8 cellular contexts compared by ENCODE assay signal in genomic region chr5:177404641-177405134, GRCh38. TPM values are rescaled to one million over a fixed set of nuclear protein-coding genes. Genes with fewer than 3 reads are reported as not detected.
A peak's percentile ranks its signal among the peaks of the same experiment; 100 is the strongest.
DNase-seq lines count a peak whose midpoint lies in the region; ATAC-seq, FAIRE-seq and TF ChIP-seq lines count a peak whose summit lies in the region.

No MANE protein-coding gene starts in this region.

- H3K79me2 ChIP-seq in Loucy (ENCODE audit: insufficient read depth, low read length) = no peaks in the 10 kb centered on the region

- no peaks in the 10 kb centered on the region for H3K9me3 ChIP-seq in CD8-positive, alpha-beta memory T cell (ENCODE audit: low read length)
- H3K9me3 ChIP-seq in Loucy (ENCODE audit: insufficient read depth, low read depth, low read length) (no peaks in the 10 kb centered on the region), duodenal mucosa (ENCODE audit: control insufficient read depth in 1 of 2, low read length in 2 of 2) (no peaks in the 10 kb centered on the region), neutrophil (no peaks in the 10 kb centered on the region)

- no peaks in the 10 kb centered on the region for H4K20me1 ChIP-seq in Loucy (ENCODE audit: insufficient read depth, low read length, poor library complexity, severe bottlenecking)

- H3K9ac ChIP-seq in Loucy (ENCODE audit: low read depth, low read length, poor library complexity, severe bottlenecking) (peak overlapping the region; percentile 85), duodenal mucosa (ENCODE audit: low read depth in 1 of 2, low read length in 2 of 2) (peak overlapping the region; percentile 69 to 91)

- TF ChIP-seq CTCF in Loucy (conservative IDR thresholded peaks at IDR 0.05; ENCODE audit: low read length) = no peak
- no peak for TF ChIP-seq CTCF in neutrophil (IDR thresholded peaks at IDR 0.05)

- peak overlapping the region; percentile 79 for H3K4me2 ChIP-seq in Loucy (ENCODE audit: low read depth, low read length, poor library complexity, severe bottlenecking)

- peak overlapping the region; percentile 46 to 91 (median 57) for H3K4me3 Mint-ChIP-seq in CD8-positive, alpha-beta memory T cell

- H3K9me2 ChIP-seq in Loucy (replicated peaks; ENCODE audit: low read depth, low read length) = no peaks in the 10 kb centered on the region

- CTCF ChIA-PET in CD8-positive, alpha-beta memory T cell (lab: Charles Lee) = interaction anchor here (0.6 to 12.4 kb wide), 28 partner anchors 11 to 268 kb away, joined by 3 to 307 read pairs (median 16); partner anchors contain the start of genes DBN1, GRK6, LMAN2 and PDLIM7

- FAIRE-seq in GM19239 (lab: Jason Lieb, UNC) = no peak

- peak overlapping the region; percentile 66 for H2AFZ ChIP-seq in Loucy (ENCODE audit: low read length)

- H3K4me1 ChIP-seq in CD8-positive, alpha-beta memory T cell (ENCODE audit: insufficient read depth, low read length) = peaks cover 35% of the 10 kb centered on the region
- H3K4me1 ChIP-seq in Loucy (ENCODE audit: insufficient read depth, low read length, poor library complexity, severe bottlenecking) = peaks cover 21% of the 10 kb centered on the region
- H3K4me1 ChIP-seq in duodenal mucosa (ENCODE audit: control insufficient read depth in 1 of 2, insufficient read depth in 2 of 2, low read length in 2 of 2) = peaks cover 32 to 37% of the 10 kb centered on the region in 2 donors
- peaks cover 53 to 58% of the 10 kb centered on the region in 2 experiments for H3K4me1 ChIP-seq in neutrophil (ENCODE audit: control insufficient read depth in 1 of 2, insufficient read depth in 1 of 2, low read depth in 1 of 2, low read length in 1 of 2)

- no peaks in the 10 kb centered on the region for H3F3A ChIP-seq in Loucy (ENCODE audit: low read depth)

- peaks cover 26 to 46% (median 30%) of the 10 kb centered on the region in 3 donors for H3K4me1 Mint-ChIP-seq in CD8-positive, alpha-beta memory T cell

- H3K27me3 ChIP-seq in CD8-positive, alpha-beta memory T cell (ENCODE audit: insufficient read depth, low read length, poor library complexity, severe bottlenecking) = no peaks in the 10 kb centered on the region
- no peaks in the 10 kb centered on the region for H3K27me3 ChIP-seq in Loucy (ENCODE audit: insufficient read depth, low read length, poor library complexity, severe bottlenecking)
- peaks cover 6 to 12% of the 10 kb centered on the region in 2 donors for H3K27me3 ChIP-seq in duodenal mucosa (ENCODE audit: control insufficient read depth in 1 of 2, insufficient read depth in 2 of 2, low read length in 2 of 2)
- H3K27me3 ChIP-seq in neutrophil = peaks cover 45% of the 10 kb centered on the region

- POLR2A ChIA-PET in CD8-positive, alpha-beta memory T cell (lab: Charles Lee) = interaction anchor here (0.8 to 5.6 kb wide), 11 partner anchors 8 to 93 kb away, joined by 3 to 112 read pairs (median 5); partner anchors contain the start of genes GRK6, PDLIM7 and PRR7

- H3K9me3 Mint-ChIP-seq in CD8-positive, alpha-beta memory T cell = no peaks in the 10 kb centered on the region

- no peaks in the 10 kb centered on the region for H3K36me3 ChIP-seq in CD8-positive, alpha-beta memory T cell (ENCODE audit: insufficient read depth, low read length)
- no peaks in the 10 kb centered on the region for H3K36me3 ChIP-seq in Loucy (ENCODE audit: insufficient read depth, low read length)
- no peaks in the 10 kb centered on the region for H3K36me3 ChIP-seq in duodenal mucosa (ENCODE audit: control insufficient read depth in 1 of 2, insufficient read depth in 2 of 2, low read length in 2 of 2)
- H3K36me3 ChIP-seq in neutrophil = no peaks in the 10 kb centered on the region

- H3K27me3 Mint-ChIP-seq in CD8-positive, alpha-beta memory T cell = peaks cover 0 to 11% of the 10 kb centered on the region in 2 donors

- peak overlapping the region in 6 of 8 donors; percentile 32 to 94 (median 62) for H3K27ac Mint-ChIP-seq in CD8-positive, alpha-beta memory T cell

- no peak for DNase-seq in CD8-positive, alpha-beta memory T cell
- DNase-seq in GM19239 (ENCODE audit: insufficient read length, low spot score) (no peak), foreskin melanocyte (no peak), medulla oblongata (ENCODE audit: extremely low spot score) (no peak)

- no peaks in the 10 kb centered on the region for H3K36me3 Mint-ChIP-seq in CD8-positive, alpha-beta memory T cell

- H3K4me3 ChIP-seq in CD8-positive, alpha-beta memory T cell (ENCODE audit: low read length) = peak overlapping the region; percentile 23
- H3K4me3 ChIP-seq in Loucy (ENCODE audit: low read length, poor library complexity, severe bottlenecking) (peak overlapping the region; percentile 67), duodenal mucosa (ENCODE audit: low read depth in 1 of 2, low read length in 2 of 2) (peak overlapping the region; percentile 53 to 84), neutrophil (ENCODE audit: low read depth in 1 of 2, low read length in 1 of 2) (peak overlapping the region; percentile 52 to 80)

- ATAC-seq in HG03520 (IDR thresholded peaks at IDR 0.05; ENCODE audit: unreplicated experiment) = no peak

- H3K27ac ChIP-seq in CD8-positive, alpha-beta memory T cell (ENCODE audit: low read depth, low read length) = peak overlapping the region; percentile 57
- H3K27ac ChIP-seq in duodenal mucosa (ENCODE audit: low read depth, low read length) (no peak overlapping the region), neutrophil (peak overlapping the region; percentile 93)

RNA-seq across cellular contexts. Expression of gene PFN3, which starts 4.2 kb away (rescaled TPM):
- total RNA-seq in CD8-positive, alpha-beta memory T cell = not detected
- not detected for polyA plus RNA-seq in CD8-positive, alpha-beta memory T cell

RNA-seq across cellular contexts. Expression of gene F12, which starts 4.7 kb away (rescaled TPM):
- total RNA-seq in CD8-positive, alpha-beta memory T cell = 10 to 100 TPM in 1 of 2 experiments, 1 to 10 TPM in 1; 9.2 to 10.3 TPM
- polyA plus RNA-seq in CD8-positive, alpha-beta memory T cell = 1.9 TPM

RNA-seq across cellular contexts. Expression of gene SLC34A1, which starts 20.5 kb away (rescaled TPM):
- total RNA-seq in CD8-positive, alpha-beta memory T cell = under 1 TPM in 1 of 2 experiments, not detected in 1; 0.09 TPM
- 0.17 TPM for polyA plus RNA-seq in CD8-positive, alpha-beta memory T cell

RNA-seq across cellular contexts. Expression of gene GRK6, which starts 21.8 kb away (rescaled TPM):
- 100 to 1,000 TPM; 180 to 185 TPM for total RNA-seq in CD8-positive, alpha-beta memory T cell
- polyA plus RNA-seq in CD8-positive, alpha-beta memory T cell = 201 TPM

RNA-seq across cellular contexts. Expression of gene PRR7, which starts 41.9 kb away (rescaled TPM):
- 10 to 100 TPM; 14.7 to 15.3 TPM for total RNA-seq in CD8-positive, alpha-beta memory T cell
- 22.1 TPM for polyA plus RNA-seq in CD8-positive, alpha-beta memory T cell
